Comparison of ENCODE assay signal across 21 cellular contexts in the genomic region with DNA sequence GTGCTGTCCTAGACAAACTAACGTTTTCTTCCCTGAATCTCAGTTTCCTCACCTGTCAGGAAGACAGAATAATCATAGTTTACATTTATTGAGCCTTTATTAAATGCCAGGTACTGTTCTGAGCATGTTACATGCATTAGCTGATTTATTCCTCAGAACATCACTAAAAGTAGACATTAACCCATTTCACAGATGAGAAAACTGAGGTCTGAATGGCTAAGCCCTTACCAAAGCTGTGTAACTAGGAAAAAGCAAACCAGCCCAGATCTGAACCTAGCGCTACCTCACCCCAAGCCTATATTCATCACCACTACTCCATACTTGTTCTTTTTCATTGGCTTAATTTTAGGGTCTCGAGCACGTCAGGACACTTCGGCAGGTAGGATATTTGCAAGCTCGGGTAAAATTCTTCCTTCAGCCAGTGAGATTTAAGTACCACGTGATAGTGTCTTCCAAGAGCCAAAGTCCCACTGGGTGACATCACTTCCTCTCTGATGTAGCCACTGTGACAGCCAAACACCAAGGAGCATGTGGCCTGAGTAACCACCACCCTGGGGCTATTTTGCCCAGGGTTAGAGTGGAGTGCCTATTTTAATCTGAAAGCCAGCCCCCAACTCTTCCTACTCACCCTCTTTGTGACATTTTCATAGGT.
DNase-seq lines count a peak whose midpoint lies in the region; ATAC-seq and TF ChIP-seq lines count a peak whose summit lies in the region.
"Had no signal": no experiment of that assay in that cellular context is flagged by ENCODE, and none has a peak within 500 bp of the region (broad histone marks: within the 10 kb centered on the region; RNA-seq: fewer than 3 reads in every experiment).

No MANE protein-coding gene starts in this region.

- no peak for TF ChIP-seq RAD21 in HCT116 (IDR thresholded peaks at IDR 0.05; ENCODE audit: low read depth)

- no peak overlapping the region for H2AFZ ChIP-seq in HCT116 (ENCODE audit: low read depth, low read length, poor library complexity, severe bottlenecking)

- H3K27me3 ChIP-seq in HCT116 (ENCODE audit: insufficient read depth, low read length), result peaks cover 33% of the 10 kb centered on the region

- CTCF ChIA-PET in HCT116 (lab: Charles Lee), result no interaction called here

- RAD21 ChIA-PET in HCT116 (lab: Charles Lee; ENCODE audit: low non-redundant PET in 1 of 2, low total read pairs in 2 of 2, uncharacterized antibody in 2 of 2, unreplicated experiment in 2 of 2), result no interaction called here

- no peak for TF ChIP-seq CTCF in HCT116 (IDR thresholded peaks at IDR 0.05 in 2 of 3, conservative IDR thresholded peaks at IDR 0.05 in 1 of 3; ENCODE audit: borderline replicate concordance in 1 of 3, insufficient read depth in 1 of 3, low read depth in 2 of 3, low read length in 2 of 3)

- H3K4me2 ChIP-seq in HCT116 (ENCODE audit: low read length), result no peak overlapping the region; the same call in 1 of the 2 replicates
- H3K4me2 ChIP-seq: KMS-11 had no signal

- peaks cover 3 to 7% of the 10 kb centered on the region in 2 experiments; a peak in 1 of 4 replicates for H3K4me1 ChIP-seq in HCT116 (ENCODE audit: control insufficient read depth in 1 of 2, insufficient read depth in 2 of 2, low read length in 2 of 2)

- POLR2A ChIA-PET in HCT116 (lab: Charles Lee), result no interaction called here

- H4K20me1 ChIP-seq in HCT116 (ENCODE audit: insufficient read depth), result no peaks in the 10 kb centered on the region

- H3K36me3 ChIP-seq in HCT116 (ENCODE audit: control insufficient read depth in 1 of 2, insufficient read depth in 2 of 2, low read length in 2 of 2), result no peaks in the 10 kb centered on the region

- H3K9ac ChIP-seq in HCT116 (ENCODE audit: low read length), result no peak overlapping the region
- H3K9ac ChIP-seq: KMS-11 had no signal

- no peak overlapping the region for H3K4me3 ChIP-seq in HCT116 (replicated peaks in 1 of 2; ENCODE audit: low read depth in 1 of 2, low read length in 2 of 2)

- no peaks in the 10 kb centered on the region for H3K79me2 ChIP-seq in HCT116 (ENCODE audit: insufficient read depth, low read length)

- BruUV-seq in HCT116 (replicated peaks; lab: Mats Ljungman, UMichigan), result no TSS peak

- no peaks in the 10 kb centered on the region for H3K9me3 ChIP-seq in HCT116 (ENCODE audit: control insufficient read depth in 1 of 2, insufficient read depth in 1 of 2, low read depth in 1 of 2, low read length in 2 of 2)

- H3K27ac ChIP-seq in HCT116 (ENCODE audit: low read depth, low read length), result no peak overlapping the region
- no peak overlapping the region for H3K27ac ChIP-seq in caudate nucleus (ENCODE audit: low read depth, low read length)
- H3K27ac ChIP-seq: C4-2B, HL-60, KMS-11 had no signal

- ATAC-seq in HCT116, result no peak
- ATAC-seq: Right ventricle myocardium inferior had no signal

- no peaks in the 10 kb centered on the region for H3K9me2 ChIP-seq in HCT116 (ENCODE audit: insufficient read depth)

- peak; percentile 9 for DNase-seq in NCI-H82 (lab: John Stamatoyannopoulos, UW)
- DNase-seq in NCI-H82 treated with DMSO at 0.1 percent for 48 hours (lab: John Stamatoyannopoulos, UW; ENCODE audit: unreplicated experiment), result no peak
- peak; percentile 6 for DNase-seq in HCT116 (ENCODE audit: low read depth, low spot score)
- DNase-seq in OCI-M1 (lab: John Stamatoyannopoulos, UW), result peak; percentile 16
- DNase-seq in SHP77 treated with DMSO at 0.1 percent for 48 hours (lab: John Stamatoyannopoulos, UW), result no peak
- DNase-seq in stimulated activated CD4-positive, alpha-beta T cell treated with anti-CD3 and anti-CD28 coated beads, Interleukin-1b, Interleukin-23, amount 100 ng/mL, for 48 hours, result no peak
- no peak for DNase-seq in D341Med (ENCODE audit: low spot score)
- DNase-seq in caudate nucleus (lab: John Stamatoyannopoulos, UW), result no peak
- DNase-seq: 8988T; CD8-positive, alpha-beta memory T cell; HFFc6; NCI-H1092 treated with DMSO at 0.1 percent for 48 hours; NCI-H146; NCI-H2029; NCI-H2227 treated with DMSO at 0.1 percent for 48 hours; NCI-H510A; NCI-H748 treated with DMSO at 0.1 percent for 48 hours had no signal

- intact Hi-C loops in HCT116 (cut with micrococcal nuclease), result loop anchor here (10.0 kb wide), 1 partner anchor 428 kb away; no protein-coding TSS in a partner anchor

- no peak for TF ChIP-seq POLR2A in HCT116 (IDR thresholded peaks at IDR 0.05; ENCODE audit: borderline replicate concordance, extremely low read depth, insufficient read depth, insufficient read length)

TF ChIP-seq in HCT116, 20 proteins besides CTCF, POLR2A, EP300 and RAD21:
- TF ChIP-seq, protein P1, sequence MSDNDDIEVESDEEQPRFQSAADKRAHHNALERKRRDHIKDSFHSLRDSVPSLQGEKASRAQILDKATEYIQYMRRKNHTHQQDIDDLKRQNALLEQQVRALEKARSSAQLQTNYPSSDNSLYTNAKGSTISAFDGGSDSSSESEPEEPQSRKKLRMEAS (IDR thresholded peaks at IDR 0.05), result no peak
- TF ChIP-seq TCF7L2 (IDR thresholded peaks at IDR 0.05; ENCODE audit: borderline replicate concordance, extremely low read depth, insufficient read depth, insufficient read length) (no peak), CEBPB (IDR thresholded peaks at IDR 0.05; ENCODE audit: low read depth) (no peak), EZH2phosphoT487 (IDR thresholded peaks at IDR 0.05; ENCODE audit: borderline replicate concordance) (no peak), EZH2 (IDR thresholded peaks at IDR 0.05) (no peak), FOSL1 (IDR thresholded peaks at IDR 0.05; ENCODE audit: low read depth) (no peak), EGR1 (IDR thresholded peaks at IDR 0.05; ENCODE audit: low read depth) (no peak), SIN3A (IDR thresholded peaks at IDR 0.05; ENCODE audit: low read depth) (no peak)
- TF ChIP-seq, protein P2, sequence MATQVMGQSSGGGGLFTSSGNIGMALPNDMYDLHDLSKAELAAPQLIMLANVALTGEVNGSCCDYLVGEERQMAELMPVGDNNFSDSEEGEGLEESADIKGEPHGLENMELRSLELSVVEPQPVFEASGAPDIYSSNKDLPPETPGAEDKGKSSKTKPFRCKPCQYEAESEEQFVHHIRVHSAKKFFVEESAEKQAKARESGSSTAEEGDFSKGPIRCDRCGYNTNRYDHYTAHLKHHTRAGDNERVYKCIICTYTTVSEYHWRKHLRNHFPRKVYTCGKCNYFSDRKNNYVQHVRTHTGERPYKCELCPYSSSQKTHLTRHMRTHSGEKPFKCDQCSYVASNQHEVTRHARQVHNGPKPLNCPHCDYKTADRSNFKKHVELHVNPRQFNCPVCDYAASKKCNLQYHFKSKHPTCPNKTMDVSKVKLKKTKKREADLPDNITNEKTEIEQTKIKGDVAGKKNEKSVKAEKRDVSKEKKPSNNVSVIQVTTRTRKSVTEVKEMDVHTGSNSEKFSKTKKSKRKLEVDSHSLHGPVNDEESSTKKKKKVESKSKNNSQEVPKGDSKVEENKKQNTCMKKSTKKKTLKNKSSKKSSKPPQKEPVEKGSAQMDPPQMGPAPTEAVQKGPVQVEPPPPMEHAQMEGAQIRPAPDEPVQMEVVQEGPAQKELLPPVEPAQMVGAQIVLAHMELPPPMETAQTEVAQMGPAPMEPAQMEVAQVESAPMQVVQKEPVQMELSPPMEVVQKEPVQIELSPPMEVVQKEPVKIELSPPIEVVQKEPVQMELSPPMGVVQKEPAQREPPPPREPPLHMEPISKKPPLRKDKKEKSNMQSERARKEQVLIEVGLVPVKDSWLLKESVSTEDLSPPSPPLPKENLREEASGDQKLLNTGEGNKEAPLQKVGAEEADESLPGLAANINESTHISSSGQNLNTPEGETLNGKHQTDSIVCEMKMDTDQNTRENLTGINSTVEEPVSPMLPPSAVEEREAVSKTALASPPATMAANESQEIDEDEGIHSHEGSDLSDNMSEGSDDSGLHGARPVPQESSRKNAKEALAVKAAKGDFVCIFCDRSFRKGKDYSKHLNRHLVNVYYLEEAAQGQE (IDR thresholded peaks at IDR 0.05; ENCODE audit: low read depth), result no peak

Comparison
In these comparisons a context has a peak if more than half of its experiments do, and no peak if none do; other contexts are left out.
1. DNase-seq: peak in NCI-H82 (single experiment), HCT116 (single experiment) and OCI-M1 (single experiment); none in NCI-H82 treated with DMSO at 0.1 percent for 48 hours (single experiment), SHP77 treated with DMSO at 0.1 percent for 48 hours (single experiment), stimulated activated CD4-positive, alpha-beta T cell treated with anti-CD3 and anti-CD28 coated beads, Interleukin-1b, Interleukin-23, amount 100 ng/mL, for 48 hours (single experiment), D341Med (single experiment) and caudate nucleus (0 of 61).